22 cellular contexts compared by ENCODE assay signal in genomic region chr15:73748731-73749130, GRCh38. TPM values are rescaled to one million over a fixed set of nuclear protein-coding genes. Genes with fewer than 3 reads are reported as not detected.
"Had no signal": no experiment of that assay in that cellular context is flagged by ENCODE, and none has a peak within 500 bp of the region (broad histone marks: within the 10 kb centered on the region; RNA-seq: fewer than 3 reads in every experiment).

No MANE protein-coding gene starts in this region.

- H3K27ac Mint-ChIP-seq: activated CD4-positive, alpha-beta T cell treated with anti-CD3 and anti-CD28 coated beads, Interleukin-2, amount 10 ng/mL, durations not matched to agents 7 days and 5 days; activated CD8-positive, alpha-beta memory T cell treated with anti-CD3 and anti-CD28 coated beads, Interleukin-2, amount 10 ng/mL, durations not matched to agents 7 days and 5 days; activated CD8-positive, alpha-beta T cell treated with anti-CD3 and anti-CD28 coated beads for 36 hours; activated naive CD8-positive, alpha-beta T cell treated with anti-CD3 and anti-CD28 coated beads, Interleukin-2, amount 50 U/mL, for 24 hours; immature natural killer cell; naive thymus-derived CD4-positive, alpha-beta T cell had no signal

- H3K4me3 Mint-ChIP-seq: activated CD4-positive, alpha-beta T cell treated with anti-CD3 and anti-CD28 coated beads, Interleukin-2, amount 10 ng/mL, durations not matched to agents 7 days and 5 days; activated CD8-positive, alpha-beta memory T cell treated with anti-CD3 and anti-CD28 coated beads, Interleukin-2, amount 10 ng/mL, durations not matched to agents 7 days and 5 days; activated CD8-positive, alpha-beta T cell treated with anti-CD3 and anti-CD28 coated beads for 36 hours; activated naive CD8-positive, alpha-beta T cell treated with anti-CD3 and anti-CD28 coated beads, Interleukin-2, amount 50 U/mL, for 24 hours; immature natural killer cell; naive thymus-derived CD4-positive, alpha-beta T cell had no signal

- H3K9me3 Mint-ChIP-seq: activated CD4-positive, alpha-beta T cell treated with anti-CD3 and anti-CD28 coated beads, Interleukin-2, amount 10 ng/mL, durations not matched to agents 7 days and 5 days; activated CD8-positive, alpha-beta T cell treated with anti-CD3 and anti-CD28 coated beads for 36 hours; activated naive CD8-positive, alpha-beta T cell treated with anti-CD3 and anti-CD28 coated beads, Interleukin-2, amount 50 U/mL, for 24 hours; immature natural killer cell; naive thymus-derived CD4-positive, alpha-beta T cell had no signal

- H3K36me3 Mint-ChIP-seq: activated CD8-positive, alpha-beta memory T cell treated with anti-CD3 and anti-CD28 coated beads, Interleukin-2, amount 10 ng/mL, durations not matched to agents 7 days and 5 days; immature natural killer cell; naive thymus-derived CD4-positive, alpha-beta T cell had no signal

- DNase-seq: activated CD4-positive, alpha-beta T cell treated with anti-CD3 and anti-CD28 coated beads, Interleukin-2, amount 10 ng/mL, durations not matched to agents 7 days and 5 days; activated CD4-positive, CD25-positive, alpha-beta regulatory T cell treated with anti-CD3 and anti-CD28 coated beads, Interleukin-2, amount 50 U/mL, for 72 hours; activated CD8-positive, alpha-beta memory T cell treated with anti-CD3 and anti-CD28 coated beads, Interleukin-2, amount 10 ng/mL, durations not matched to agents 7 days and 5 days; activated CD8-positive, alpha-beta T cell treated with anti-CD3 and anti-CD28 coated beads for 36 hours; activated effector memory CD4-positive, alpha-beta T cell treated with anti-CD3 and anti-CD28 coated beads, Interleukin-2, amount 50 U/mL, for 16 hours; activated naive CD4-positive, alpha-beta T cell treated with anti-CD3 and anti-CD28 coated beads, Interleukin-2, amount 50 U/mL, for 16 hours; activated naive CD8-positive, alpha-beta T cell treated with anti-CD3 and anti-CD28 coated beads, Interleukin-2, amount 50 U/mL, for 24 hours; activated T-cell treated with anti-CD3 and anti-CD28 coated beads for 4 hours; effector memory CD4-positive, alpha-beta T cell; foreskin melanocyte; immature natural killer cell; lower lobe of right lung; naive thymus-derived CD4-positive, alpha-beta T cell; ovary; psoas muscle; spleen; stimulated activated CD4-positive, alpha-beta T cell treated with anti-CD3 and anti-CD28 coated beads, Interleukin-4, amount 100 ng/mL, for 1 hour; stimulated activated naive CD4-positive, alpha-beta T cell; upper lobe of left lung had no signal

- ATAC-seq: activated CD8-positive, alpha-beta memory T cell treated with anti-CD3 and anti-CD28 coated beads, Interleukin-2, amount 10 ng/mL, durations not matched to agents 7 days and 5 days; activated CD8-positive, alpha-beta T cell treated with anti-CD3 and anti-CD28 coated beads for 36 hours; activated naive CD8-positive, alpha-beta T cell treated with anti-CD3 and anti-CD28 coated beads, Interleukin-2, amount 50 U/mL, for 24 hours; esophagus mucosa; left lobe of liver; lower lobe of right lung; naive thymus-derived CD4-positive, alpha-beta T cell; psoas muscle had no signal

- H3K4me1 Mint-ChIP-seq: activated CD4-positive, alpha-beta T cell treated with anti-CD3 and anti-CD28 coated beads, Interleukin-2, amount 10 ng/mL, durations not matched to agents 7 days and 5 days; activated CD8-positive, alpha-beta memory T cell treated with anti-CD3 and anti-CD28 coated beads, Interleukin-2, amount 10 ng/mL, durations not matched to agents 7 days and 5 days; activated naive CD8-positive, alpha-beta T cell treated with anti-CD3 and anti-CD28 coated beads, Interleukin-2, amount 50 U/mL, for 24 hours; immature natural killer cell had no signal

RNA-seq across cellular contexts. Expression of gene INSYN1, which starts 4.4 kb away (rescaled TPM):
- total RNA-seq: activated CD4-positive, alpha-beta T cell treated with anti-CD3 and anti-CD28 coated beads, Interleukin-2, amount 10 ng/mL, durations not matched to agents 7 days and 5 days; activated CD8-positive, alpha-beta memory T cell treated with anti-CD3 and anti-CD28 coated beads, Interleukin-2, amount 10 ng/mL, durations not matched to agents 7 days and 5 days; activated CD8-positive, alpha-beta T cell treated with anti-CD3 and anti-CD28 coated beads for 36 hours; naive thymus-derived CD4-positive, alpha-beta T cell; T-helper 2 cell treated with Interferon-gamma antibody and Interleukin-4, amounts not matched to agents 100 ng/mL and 5 ng/mL, for 36 hours had no signal
- polyA plus RNA-seq: immature natural killer cell; naive thymus-derived CD4-positive, alpha-beta T cell had no signal
